Comparison of ENCODE assay signal across 14 cellular contexts in genomic region chr20:36118372-36118771, GRCh38. TPM values are rescaled to one million over a fixed set of nuclear protein-coding genes. Genes with fewer than 3 reads are reported as not detected.
DNase-seq lines count a peak whose midpoint lies in the region; ATAC-seq, FAIRE-seq and TF ChIP-seq lines count a peak whose summit lies in the region.
"Had no signal": no experiment of that assay in that cellular context is flagged by ENCODE, and none has a peak within 500 bp of the region (broad histone marks: within the 10 kb centered on the region; RNA-seq: fewer than 3 reads in every experiment).

No MANE protein-coding gene starts in this region.

- intact Hi-C loops in mucosa of descending colon (cut with DNase I, micrococcal nuclease) = no loop called here

- no peak overlapping the region for H3K27ac ChIP-seq in Karpas-422 (ENCODE audit: low read length)
- H3K27ac ChIP-seq in H1 (ENCODE audit: low read depth, low read length) = no peak overlapping the region
- H3K27ac ChIP-seq: BLaER1 had no signal

- H3K4me3 Mint-ChIP-seq in activated CD8-positive, alpha-beta memory T cell treated with anti-CD3 and anti-CD28 coated beads, Interleukin-2, amount 10 ng/mL, durations not matched to agents 7 days and 5 days = no peak overlapping the region
- H3K4me3 Mint-ChIP-seq: CD8-positive, alpha-beta memory T cell had no signal

- H3K18ac ChIP-seq in H1 (ENCODE audit: extremely low read depth, low read length) = no peak overlapping the region

- H2AK5ac ChIP-seq in H1 (ENCODE audit: low read depth, low read length) = no peak overlapping the region

- no peak overlapping the region for H4K91ac ChIP-seq in H1 (replicated peaks; ENCODE audit: insufficient read length, low read length)

- no peak overlapping the region for H4K8ac ChIP-seq in H1 (ENCODE audit: extremely low read depth, insufficient read depth, low read length)

- 82% methylated on average over 2 of the region's 2 CpGs; no CpG with 5 or more reads in 1 of the 2 experiments for WGBS in H1 (ENCODE audit: extremely low coverage in 1 of 2, insufficient coverage in 1 of 2, insufficient read length in 1 of 2, insufficient replicate concordance in 2 of 2, low coverage in 1 of 2, low lambda C conversion rate in 2 of 2, missing lambda C conversion rate in 1 of 2), 2 experiments

- no peak overlapping the region for H3K23ac ChIP-seq in H1 (ENCODE audit: insufficient read length)

- no peaks in the 10 kb centered on the region for H3K36me3 Mint-ChIP-seq in activated CD8-positive, alpha-beta memory T cell treated with anti-CD3 and anti-CD28 coated beads, Interleukin-2, amount 10 ng/mL, durations not matched to agents 7 days and 5 days
- H3K36me3 Mint-ChIP-seq: CD8-positive, alpha-beta memory T cell had no signal

- H2BK20ac ChIP-seq in H1 (ENCODE audit: low read length) = no peak overlapping the region

- POLR2A ChIA-PET in H1 (lab: Charles Lee; ENCODE audit: partially characterized antibody) = no interaction called here

- H3K4me2 ChIP-seq in Karpas-422 (ENCODE audit: low read depth, low read length, poor library complexity, severe bottlenecking) (no peak overlapping the region), H1 (ENCODE audit: insufficient read depth in 1 of 2, low read depth in 2 of 2, low read length in 2 of 2) (no peak overlapping the region)
- H3K4me2 ChIP-seq: BLaER1 had no signal

- no peaks in the 10 kb centered on the region for H3K79me2 ChIP-seq in Karpas-422 (ENCODE audit: low read length)
- no peaks in the 10 kb centered on the region for H3K79me2 ChIP-seq in H1 (ENCODE audit: control insufficient read depth in 1 of 2, insufficient read depth in 2 of 2, low read length in 2 of 2)

- H3K56ac ChIP-seq in H1 (replicated peaks; ENCODE audit: insufficient read length, low read depth, low read length) = no peak overlapping the region

- no peaks in the 10 kb centered on the region for H3K23me2 ChIP-seq in H1 (ENCODE audit: low read depth, low read length)

- H3K9me3 ChIP-seq in Karpas-422 (ENCODE audit: low read length) (no peaks in the 10 kb centered on the region), H1 (ENCODE audit: insufficient read depth in 2 of 2, low read depth in 1 of 2, low read length in 1 of 2) (no peaks in the 10 kb centered on the region), mucosa of descending colon (no peaks in the 10 kb centered on the region)
- H3K9me3 ChIP-seq: BLaER1, Caco-2 had no signal

- no peak overlapping the region for H3K27ac Mint-ChIP-seq in activated CD8-positive, alpha-beta memory T cell treated with anti-CD3 and anti-CD28 coated beads, Interleukin-2, amount 10 ng/mL, durations not matched to agents 7 days and 5 days
- H3K27ac Mint-ChIP-seq: CD8-positive, alpha-beta memory T cell had no signal

- H3K4me3 ChIP-seq in Karpas-422 (ENCODE audit: low read length) = no peak overlapping the region
- H3K4me3 ChIP-seq in H1 (ENCODE audit: extremely low read depth in 1 of 4, insufficient read depth in 2 of 4, low read depth in 3 of 4, low read length in 4 of 4) = no peak overlapping the region
- no peak overlapping the region for H3K4me3 ChIP-seq in mucosa of descending colon
- H3K4me3 ChIP-seq: BLaER1 had no signal

- H3K9me3 Mint-ChIP-seq in activated CD8-positive, alpha-beta memory T cell treated with anti-CD3 and anti-CD28 coated beads, Interleukin-2, amount 10 ng/mL, durations not matched to agents 7 days and 5 days (ENCODE audit: low read depth) = no peaks in the 10 kb centered on the region
- H3K9me3 Mint-ChIP-seq: CD8-positive, alpha-beta memory T cell had no signal

- H3K4ac ChIP-seq in H1 (replicated peaks; ENCODE audit: insufficient read length, low read depth, low read length) = no peak overlapping the region

- H3K4me1 ChIP-seq in Karpas-422 (ENCODE audit: low read length) = peaks cover 34% of the 10 kb centered on the region
- H3K4me1 ChIP-seq in H1 (replicated peaks in 1 of 4; ENCODE audit: control insufficient read depth in 3 of 4, insufficient read depth in 4 of 4, low read length in 3 of 4) = peaks cover 0 to 13% (median 6%) of the 10 kb centered on the region in 4 experiments; a peak in 4 of 7 replicates
- H3K4me1 ChIP-seq in mucosa of descending colon (ENCODE audit: low read depth) = peaks cover 39% of the 10 kb centered on the region

- H3K4me1 Mint-ChIP-seq in activated CD8-positive, alpha-beta memory T cell treated with anti-CD3 and anti-CD28 coated beads, Interleukin-2, amount 10 ng/mL, durations not matched to agents 7 days and 5 days = no peaks in the 10 kb centered on the region
- H3K4me1 Mint-ChIP-seq: CD8-positive, alpha-beta memory T cell had no signal

- no peak overlapping the region for H2BK5ac ChIP-seq in H1 (ENCODE audit: low read depth, low read length)

- no peak overlapping the region for H3K9ac ChIP-seq in Karpas-422 (ENCODE audit: low read length)
- no peak overlapping the region for H3K9ac ChIP-seq in H1 (replicated peaks in 1 of 4; ENCODE audit: extremely low read depth in 1 of 4, low read depth in 3 of 4, low read length in 3 of 4)
- H3K9ac ChIP-seq: BLaER1 had no signal

- ATAC-seq in mucosa of descending colon = peak; percentile 48
- ATAC-seq in activated CD8-positive, alpha-beta memory T cell treated with anti-CD3 and anti-CD28 coated beads, Interleukin-2, amount 10 ng/mL, durations not matched to agents 7 days and 5 days = no peak
- ATAC-seq in HG02642 (IDR thresholded peaks at IDR 0.05; ENCODE audit: poor library complexity, unreplicated experiment) = no peak
- ATAC-seq: HCT116 had no signal

- no peak for FAIRE-seq in H1 (lab: Jason Lieb, UNC)
- FAIRE-seq: GM12892 had no signal

- DNase-seq in Karpas-422 (peak; percentile 33), H1 (ENCODE audit: low read depth in 1 of 2, low spot score in 2 of 2) (no peak), mucosa of descending colon (no peak), amniotic stem cell (lab: John Stamatoyannopoulos, UW) (no peak)
- no peak for DNase-seq in activated CD8-positive, alpha-beta memory T cell treated with anti-CD3 and anti-CD28 coated beads, Interleukin-2, amount 10 ng/mL, durations not matched to agents 7 days and 5 days
- DNase-seq: AML-193; Caco-2; CD8-positive, alpha-beta memory T cell; DND-41; GDM1 had no signal

- no peak overlapping the region for H2BK12ac ChIP-seq in H1 (ENCODE audit: low read depth, low read length)

- H3K79me1 ChIP-seq in H1 (ENCODE audit: low read depth, low read length) = no peaks in the 10 kb centered on the region

- no peak overlapping the region for H3K14ac ChIP-seq in H1 (ENCODE audit: insufficient read length)

- H3K27me3 Mint-ChIP-seq in activated CD8-positive, alpha-beta memory T cell treated with anti-CD3 and anti-CD28 coated beads, Interleukin-2, amount 10 ng/mL, durations not matched to agents 7 days and 5 days = peaks cover 24% of the 10 kb centered on the region

- no peak for TF ChIP-seq CTCF in H1 (IDR thresholded peaks at IDR 0.05; ENCODE audit: control extremely low read depth in 1 of 3, insufficient read depth in 1 of 3, low read depth in 1 of 3, low read length in 3 of 3)
- TF ChIP-seq CTCF in mucosa of descending colon (IDR thresholded peaks at IDR 0.05) = no peak

- H2BK120ac ChIP-seq in H1 (replicated peaks; ENCODE audit: low read depth, low read length) = no peak overlapping the region

- no peaks in the 10 kb centered on the region for H4K20me1 ChIP-seq in Karpas-422 (ENCODE audit: insufficient read depth, low read depth, low read length)
- no peaks in the 10 kb centered on the region for H4K20me1 ChIP-seq in H1 (replicated peaks in 1 of 2; ENCODE audit: control insufficient read depth in 1 of 2, insufficient read depth in 2 of 2, low read length in 2 of 2)
- H4K20me1 ChIP-seq: BLaER1 had no signal

- no peak for TF ChIP-seq RAD21 in H1 (IDR thresholded peaks at IDR 0.05 in 1 of 2, conservative IDR thresholded peaks at IDR 0.05 in 1 of 2; ENCODE audit: low read depth in 2 of 2, low read length in 2 of 2)

- H3K9me2 ChIP-seq in Karpas-422 (replicated peaks; ENCODE audit: insufficient read depth, low read length) = no peaks in the 10 kb centered on the region

- no peaks in the 10 kb centered on the region for H3K36me3 ChIP-seq in Karpas-422 (ENCODE audit: insufficient read depth, low read length)
- H3K36me3 ChIP-seq in H1 (ENCODE audit: control insufficient read depth in 2 of 4, insufficient read depth in 4 of 4, low read length in 3 of 4) = no peaks in the 10 kb centered on the region
- H3K36me3 ChIP-seq in mucosa of descending colon (ENCODE audit: low read depth) = no peaks in the 10 kb centered on the region
- H3K36me3 ChIP-seq: BLaER1 had no signal

- H3K27me3 ChIP-seq in Karpas-422 (ENCODE audit: low read length) = no peaks in the 10 kb centered on the region
- no peaks in the 10 kb centered on the region; a peak in 2 of 7 replicates for H3K27me3 ChIP-seq in H1 (replicated peaks in 1 of 4; ENCODE audit: control insufficient read depth in 3 of 4, extremely low read depth in 1 of 4, insufficient read depth in 3 of 4, low read length in 3 of 4)
- H3K27me3 ChIP-seq: BLaER1 had no signal

- CTCF ChIA-PET in H1 (lab: Charles Lee; ENCODE audit: partially characterized antibody) = interaction anchor here (1.6 kb wide), 1 partner anchor 20 kb away, joined by 8 read pairs; no protein-coding TSS in a partner anchor
- CTCF ChIA-PET in activated CD8-positive, alpha-beta memory T cell treated with anti-CD3 and anti-CD28 coated beads, Interleukin-2, amount 10 ng/mL, durations not matched to agents 7 days and 5 days (lab: Charles Lee) = interaction anchor here (0.6 to 1.0 kb wide), 2 partner anchors 20 to 1915 kb away, joined by 3 read pairs; no protein-coding TSS in a partner anchor

- no peak overlapping the region for H4K5ac ChIP-seq in H1 (ENCODE audit: insufficient read length, low read depth, low read length)

- TF ChIP-seq POLR2A in H1 (IDR thresholded peaks at IDR 0.05; ENCODE audit: control extremely low read depth in 1 of 2, low read depth in 2 of 2, low read length in 2 of 2) = no peak

- TF ChIP-seq EP300 in H1 (IDR thresholded peaks at IDR 0.05; ENCODE audit: borderline replicate concordance in 1 of 2, low read depth in 2 of 2, low read length in 2 of 2) = no peak

- H2AFZ ChIP-seq in Karpas-422 (ENCODE audit: low read length) = no peak overlapping the region
- H2AFZ ChIP-seq in H1 (ENCODE audit: low read length) = no peak overlapping the region

- no peak overlapping the region for H2BK15ac ChIP-seq in H1 (ENCODE audit: low read length)

RNA-seq across cellular contexts. Expression of gene EPB41L1, which starts 36.2 kb away (rescaled TPM):
- 5.9 and 10.6 TPM in 2 replicates for total RNA-seq in Karpas-422 (2014; rRNA removed; shearing (Covaris generic); ENCODE audit: low replicate concordance)
- 36.0 and 42.0 TPM in 2 replicates for total RNA-seq in H1 (2021; fragmentation: NEBNext Ultra II Directional; extraction: Animal tissue kit (Norgen Biotek cat#: 25700))
- polyA plus RNA-seq in H1 (2011; rRNA removed) = 14.8 and 23.1 TPM in 2 replicates
- polyA plus RNA-seq in H1 (2011; cell fraction: cytosol; rRNA removed) = 12.6 TPM
- 51.3 TPM for polyA plus RNA-seq in H1 (2011; cell fraction: nucleus; rRNA removed)
- polyA plus RNA-seq in H1 (2012, experiment 1 of 2) = 23.1 to 30.3 TPM (median 25.6 TPM) in 4 replicates
- 12.7 TPM for polyA plus RNA-seq in H1 (2012, experiment 2 of 2)
- polyA plus RNA-seq in H1 (2013, experiment 1 of 2) = 29.1 TPM
- 28.9 TPM for polyA plus RNA-seq in H1 (2013, experiment 2 of 2)
- 19.7 and 25.0 TPM in 2 replicates for polyA minus RNA-seq in H1 (2011; rRNA and poly(A)+ RNA removed)
- 20.4 TPM for polyA minus RNA-seq in H1 (2011; cell fraction: cytosol; rRNA and poly(A)+ RNA removed)
- polyA minus RNA-seq in H1 (2011; cell fraction: nucleus; rRNA and poly(A)+ RNA removed) = 31.3 TPM
- total RNA-seq in mucosa of descending colon = 10 to 100 TPM; 41.0 to 95.3 (median 71.7) TPM
- under 1 TPM in 1 of 2 experiments, not detected in 1; 0.28 TPM for total RNA-seq in activated CD8-positive, alpha-beta memory T cell treated with anti-CD3 and anti-CD28 coated beads, Interleukin-2, amount 10 ng/mL, durations not matched to agents 7 days and 5 days
- polyA plus RNA-seq: CD8-positive, alpha-beta memory T cell had no signal
